9 cellular contexts compared by ENCODE assay signal in genomic region chr14:68774771-68775613, GRCh38. TPM values are rescaled to one million over a fixed set of nuclear protein-coding genes. Genes with fewer than 3 reads are reported as not detected.
A peak's percentile ranks its signal among the peaks of the same experiment; 100 is the strongest.
DNase-seq lines count a peak whose midpoint lies in the region; FAIRE-seq and TF ChIP-seq lines count a peak whose summit lies in the region.
"Had no signal": no experiment of that assay in that cellular context is flagged by ENCODE, and none has a peak within 500 bp of the region (broad histone marks: within the 10 kb centered on the region; RNA-seq: fewer than 3 reads in every experiment).

No MANE protein-coding gene starts in this region.

- H3K9ac ChIP-seq in GM23248 (peak overlapping the region; percentile 76), kidney (ENCODE audit: low read length in 2 of 2) (no peak overlapping the region)

- no peaks in the 10 kb centered on the region for H3K36me3 ChIP-seq in GM23248 (ENCODE audit: low read depth)
- H3K36me3 ChIP-seq in stomach = no peaks in the 10 kb centered on the region
- no peaks in the 10 kb centered on the region for H3K36me3 ChIP-seq in kidney (ENCODE audit: control insufficient read depth in 1 of 2, insufficient read depth in 2 of 2, low read length in 2 of 2)

- H3K4me1 ChIP-seq in GM23248 (ENCODE audit: insufficient read depth) (peaks cover 32% of the 10 kb centered on the region), stomach (peaks cover 9 to 46% (median 29%) of the 10 kb centered on the region in 4 donors), kidney (ENCODE audit: control insufficient read depth in 1 of 2, insufficient read depth in 1 of 2, low read depth in 1 of 2, low read length in 2 of 2) (peaks cover 5% of the 10 kb centered on the region in 2 donors)

- peak overlapping the region; percentile 54 for H3K4me2 ChIP-seq in GM23248 (ENCODE audit: unreplicated experiment)

- in situ Hi-C loops in GM23248 (cut with MboI) = no loop called here

- intact Hi-C loops in stomach (cut with DNase I; ENCODE audit: low total_unique reads) (no loop called here), kidney (cut with DNase I) (no loop called here)

- H3K9me2 ChIP-seq in GM23248 (ENCODE audit: insufficient read depth) = no peaks in the 10 kb centered on the region

- H3K27ac ChIP-seq in GM23248 (peak overlapping the region; percentile 93), stomach (no peak overlapping the region), kidney (ENCODE audit: low read depth in 2 of 2, low read length in 2 of 2) (no peak overlapping the region)
- H3K27ac ChIP-seq: dorsolateral prefrontal cortex had no signal

- no peak for TF ChIP-seq POLR2A in stomach (IDR thresholded peaks at IDR 0.05)

- H3K4me3 ChIP-seq in GM23248 (no peak overlapping the region), stomach (no peak overlapping the region), kidney (ENCODE audit: low read length in 2 of 2) (no peak overlapping the region)
- H3K4me3 ChIP-seq: dorsolateral prefrontal cortex had no signal

- WGBS in GM23248 (ENCODE audit: low coverage in 1 of 2, low lambda C conversion rate in 2 of 2, missing lambda C conversion rate in 2 of 2), 2 experiments = 95 to 98% methylated on average over 4 of the region's 4 CpGs
- WGBS in stomach, 5 donors = 92 to 100% (median 95%) methylated on average over 4 of the region's 4 CpGs

- no peak for TF ChIP-seq EP300 in stomach (IDR thresholded peaks at IDR 0.05)

- peak; percentile 89 for DNase-seq in GM23248
- peak; percentile 64 for DNase-seq in SW480 (ENCODE audit: low spot score)
- peak; percentile 91 for DNase-seq in fibroblast of peridontal ligament (ENCODE audit: extremely low read depth)
- DNase-seq in stomach = peak; percentile 14
- DNase-seq in activated CD4-positive, alpha-beta T cell treated with anti-CD3 and anti-CD28 coated beads, Interleukin-2, amount 50 U/mL, for 4 hours = no peak
- no peak for DNase-seq in stimulated activated CD4-positive, alpha-beta T cell treated with anti-CD3 and anti-CD28 coated beads, Interleukin-1b, Interleukin-23, amount 100 ng/mL, for 48 hours
- DNase-seq in kidney = no peak
- DNase-seq: dorsolateral prefrontal cortex, NCI-H1436 had no signal

- no peak for FAIRE-seq in kidney (lab: Jason Lieb, UNC)

- H3K79me2 ChIP-seq in GM23248 (ENCODE audit: insufficient read depth) = no peaks in the 10 kb centered on the region

- H4K20me1 ChIP-seq in GM23248 (ENCODE audit: insufficient read depth) = no peaks in the 10 kb centered on the region

- TF ChIP-seq CTCF in stomach (IDR thresholded peaks at IDR 0.05) (no peak), kidney (IDR thresholded peaks at IDR 0.05; ENCODE audit: borderline replicate concordance, extremely low read depth, insufficient read depth) (no peak)

- no peak overlapping the region for H2AFZ ChIP-seq in GM23248

- H3F3A ChIP-seq in GM23248 (ENCODE audit: insufficient read depth) = peaks cover 37% of the 10 kb centered on the region

- H3K9me3 ChIP-seq in GM23248 (ENCODE audit: low read depth) = no peaks in the 10 kb centered on the region
- peaks cover 0 to 7% (median 0%) of the 10 kb centered on the region in 4 donors for H3K9me3 ChIP-seq in stomach
- no peaks in the 10 kb centered on the region for H3K9me3 ChIP-seq in kidney (ENCODE audit: control insufficient read depth in 1 of 2, low read length in 2 of 2)

- H3K27me3 ChIP-seq in GM23248 (replicated peaks; ENCODE audit: insufficient read depth) (no peaks in the 10 kb centered on the region), stomach (no peaks in the 10 kb centered on the region)
- H3K27me3 ChIP-seq: dorsolateral prefrontal cortex had no signal

RNA-seq across cellular contexts. Expression of gene ZFP36L1, which starts 17.9 kb away (rescaled TPM):
- total RNA-seq in GM23248 (2014; rRNA removed; shearing (Covaris generic)) = 88.0 and 92.9 TPM in 2 replicates
- 599 and 620 TPM in 2 replicates for polyA plus RNA-seq in GM23248 (2016; fragmentation: Nextera tagmentation; extraction: Ambion mirVana)
- 100 to 1,000 TPM in 4 of 5 donors, 10 to 100 TPM in 1; 44.4 to 655 (median 255) TPM for total RNA-seq in stomach
- polyA plus RNA-seq in stomach = 10 to 100 TPM; 64.0 to 80.1 (median 70.4) TPM
- 289 TPM for total RNA-seq in kidney
- polyA plus RNA-seq in kidney (ENCODE audit: insufficient read depth, low read depth, low replicate concordance) = 73.3 TPM

Comparison
In these comparisons a context has a peak if more than half of its experiments do, and no peak if none do; other contexts are left out.
1. DNase-seq: peak in GM23248 (single experiment), SW480 (single experiment), fibroblast of peridontal ligament (single experiment) and stomach (single experiment); none in activated CD4-positive, alpha-beta T cell treated with anti-CD3 and anti-CD28 coated beads, Interleukin-2, amount 50 U/mL, for 4 hours (0 of 2), stimulated activated CD4-positive, alpha-beta T cell treated with anti-CD3 and anti-CD28 coated beads, Interleukin-1b, Interleukin-23, amount 100 ng/mL, for 48 hours (single experiment) and kidney (single experiment).